Comparison of ENCODE assay signal across 24 cellular contexts in the genomic region with DNA sequence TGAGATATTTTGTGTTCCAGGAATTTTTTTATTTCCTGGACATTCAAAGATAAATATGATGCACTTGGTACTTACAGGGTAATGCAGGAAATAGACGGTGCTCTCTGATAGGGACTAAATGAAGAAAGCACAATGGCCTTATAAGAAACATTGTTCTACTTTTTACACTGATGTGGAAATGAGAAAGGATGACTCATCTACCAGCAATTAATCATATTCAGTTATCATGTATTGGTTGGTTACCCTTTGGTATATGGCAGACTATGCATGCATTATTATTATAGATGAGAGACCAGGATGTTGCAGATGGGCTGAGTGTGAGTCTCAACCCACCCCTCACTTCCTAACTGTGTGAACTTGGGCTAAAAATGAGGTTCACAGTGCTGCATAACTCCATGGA.
"Had no signal": no experiment of that assay in that cellular context is flagged by ENCODE, and none has a peak within 500 bp of the region (broad histone marks: within the 10 kb centered on the region; RNA-seq: fewer than 3 reads in every experiment).

No MANE protein-coding gene starts in this region.

- ATAC-seq: effector memory CD8-positive, alpha-beta T cell; esophagus mucosa; heart right ventricle; left ventricle myocardium superior; lower lobe of right lung; natural killer cell; right lobe of liver; stimulated activated effector memory CD8-positive, alpha-beta T cell treated with anti-CD3 and anti-CD28 coated beads, Interleukin-12 subunit alpha, Interleukin-12 subunit beta, amount 100 ng/mL, for 72 hours had no signal

- H3K27me3 ChIP-seq: heart right ventricle, ovary, right lobe of liver, stomach, thyroid gland had no signal

- H3K36me3 ChIP-seq: heart right ventricle, lower lobe of right lung, ovary, right lobe of liver, stomach, thyroid gland had no signal

- H3K4me3 ChIP-seq: heart right ventricle, lower lobe of right lung, ovary, right lobe of liver, stomach, thyroid gland had no signal

- DNase-seq: cerebellar nuclear complex; cortex of kidney; effector memory CD8-positive, alpha-beta T cell; foreskin melanocyte; glutamatergic neuron; heart right ventricle; hippocampal formation; left ventricle myocardium superior; lower lobe of right lung; natural killer cell; occipital lobe; ovary; posterior cingulate gyrus; right lobe of liver; stimulated activated CD4-positive, alpha-beta T cell treated with anti-CD3 and anti-CD28 coated beads, Interleukin-2, amount 100 ng/mL, for 24 hours; stimulated activated CD4-positive, alpha-beta T cell treated with anti-CD3 and anti-CD28 coated beads, Interleukin-4, amount 100 ng/mL, for 24 hours; stimulated activated naive CD4-positive, alpha-beta T cell treated with Interleukin-2 at 50 U/mL for 16 hours; stomach; thyroid gland had no signal

- FAIRE-seq: endometrium, keratinocyte had no signal

- H3K9me3 ChIP-seq: lower lobe of right lung, ovary, right lobe of liver, thyroid gland had no signal

- H3K27ac ChIP-seq: epithelial cell of prostate, heart right ventricle, lower lobe of right lung, ovary, right lobe of liver, stomach, thyroid gland had no signal

- H3K4me1 ChIP-seq: heart right ventricle, lower lobe of right lung, right lobe of liver, stomach, thyroid gland had no signal
